In the genomic region with DNA sequence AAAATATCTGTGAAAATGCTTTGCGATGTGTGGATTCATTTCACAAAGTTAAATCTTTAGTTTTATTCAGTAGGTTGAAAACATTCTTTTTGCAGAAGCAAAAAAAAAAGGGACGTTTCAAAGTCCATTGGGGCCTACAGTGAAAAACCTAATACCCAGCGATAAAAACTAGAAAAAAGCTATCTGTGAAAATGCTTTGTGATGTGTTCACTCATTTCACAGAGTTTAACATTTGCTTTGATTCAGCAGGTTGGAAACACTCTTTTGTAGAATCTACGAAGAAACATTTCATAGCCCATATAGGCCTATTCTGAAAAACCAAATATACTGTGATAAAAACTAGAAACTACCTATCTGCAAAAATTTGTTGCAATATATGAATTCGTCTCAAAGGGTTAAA, we compare ENCODE assay signal across 22 cellular contexts.
DNase-seq lines count a peak whose midpoint lies in the region; ATAC-seq, FAIRE-seq and TF ChIP-seq lines count a peak whose summit lies in the region.
"Had no signal": no experiment of that assay in that cellular context is flagged by ENCODE, and none has a peak within 500 bp of the region (broad histone marks: within the 10 kb centered on the region; RNA-seq: fewer than 3 reads in every experiment).

No MANE protein-coding gene starts in this region.

- no peaks in the 10 kb centered on the region for H3K9me2 ChIP-seq in OCI-LY7 (ENCODE audit: insufficient read depth, low read length)

- no peaks in the 10 kb centered on the region for H4K20me1 ChIP-seq in OCI-LY7 (ENCODE audit: insufficient read depth, low read length)
- no peaks in the 10 kb centered on the region for H4K20me1 ChIP-seq in K562 (replicated peaks; ENCODE audit: control insufficient read depth, insufficient read depth, low read length)
- H4K20me1 ChIP-seq: BLaER1 treated with 17β-estradiol and CSF1 and Interleukin-3, amounts not matched to agents 10 nM and 100 nM had no signal

- H3K36me3 ChIP-seq in OCI-LY7 (ENCODE audit: insufficient read depth, low read length) (no peaks in the 10 kb centered on the region; the same call in 1 of the 2 replicates), K562 (ENCODE audit: control insufficient read depth, insufficient read depth, low read length) (no peaks in the 10 kb centered on the region)
- H3K36me3 ChIP-seq: BLaER1 treated with 17β-estradiol and CSF1 and Interleukin-3, amounts not matched to agents 10 nM and 100 nM had no signal

- DNase-seq in DMS53 (lab: John Stamatoyannopoulos, UW) (peak; percentile 40), DMS53 treated with DMSO at 0.1 percent for 48 hours (lab: John Stamatoyannopoulos, UW; ENCODE audit: unreplicated experiment) (no peak), OCI-LY7 (ENCODE audit: low spot score) (peak; percentile 6), K562 (ENCODE audit: extremely low read depth in 1 of 4, low spot score in 3 of 4) (no peak), T-helper 9 cell (no peak), kidney glomerular epithelial cell (lab: John Stamatoyannopoulos, UW) (no peak), NCI-H82 treated with DMSO at 0.1 percent for 48 hours (lab: John Stamatoyannopoulos, UW; ENCODE audit: unreplicated experiment) (no peak)
- DNase-seq: AML-193; Caco-2; Calu3; CD4-positive, alpha-beta T cell; CD8-positive, alpha-beta T cell; DMS79 treated with DMSO at 0.1 percent for 48 hours; GF-D8 had no signal

- intact Hi-C loops in OCI-LY7 (cut with micrococcal nuclease; ENCODE audit: unreplicated experiment) = no loop called here
- intact Hi-C loops in K562 (cut with micrococcal nuclease) = no loop called here

- H2AFZ ChIP-seq in OCI-LY7 (ENCODE audit: low read length) (no peak overlapping the region), K562 (ENCODE audit: low read depth, low read length) (no peak overlapping the region)

- POLR2A ChIA-PET in OCI-LY7 (lab: Charles Lee) (no interaction called here), K562 (lab: Yijun Ruan, JAX) (no interaction called here)

- no peaks in the 10 kb centered on the region for H3K27me3 ChIP-seq in K562 (ENCODE audit: control insufficient read depth in 2 of 2, insufficient read depth in 2 of 2, low read length in 2 of 2)
- H3K27me3 ChIP-seq: BLaER1 treated with 17β-estradiol and CSF1 and Interleukin-3, amounts not matched to agents 10 nM and 100 nM had no signal

- peaks cover 41% of the 10 kb centered on the region; the same call in 1 of the 2 replicates for H3K9me3 ChIP-seq in OCI-LY7 (ENCODE audit: low read length)
- H3K9me3 ChIP-seq in K562 (replicated peaks; ENCODE audit: control insufficient read depth, insufficient read depth, low read depth, low read length) = no peaks in the 10 kb centered on the region
- H3K9me3 ChIP-seq: A549 had no signal

- no peak for FAIRE-seq in K562 (lab: Jason Lieb, UNC)
- FAIRE-seq: A549, D721Med, G401.6, GM12891, GM19239 had no signal

- no peak for TF ChIP-seq EP300 in K562 (IDR thresholded peaks at IDR 0.05; ENCODE audit: low read length)

- CTCF ChIA-PET in OCI-LY7 (lab: Charles Lee; ENCODE audit: unreplicated experiment) = no interaction called here
- CTCF ChIA-PET in K562 (lab: Yijun Ruan, JAX; ENCODE audit: low intra/inter-chr PET ratio) = no interaction called here

- TF ChIP-seq CTCF in OCI-LY7 (conservative IDR thresholded peaks at IDR 0.05; ENCODE audit: low read length) = no peak
- TF ChIP-seq CTCF in K562 (IDR thresholded peaks at IDR 0.05 in 2 of 3, conservative IDR thresholded peaks at IDR 0.05 in 1 of 3; ENCODE audit: insufficient read depth in 2 of 3, low read depth in 1 of 3, low read length in 3 of 3) = no peak

- no peaks in the 10 kb centered on the region for H3K9me1 ChIP-seq in K562 (ENCODE audit: control insufficient read depth, insufficient read depth, low read length)

- TF ChIP-seq POLR2A in K562 (conservative IDR thresholded peaks at IDR 0.05) = no peak

- H3K79me2 ChIP-seq in OCI-LY7 (ENCODE audit: insufficient read depth, low read depth, low read length) (no peaks in the 10 kb centered on the region), K562 (ENCODE audit: control insufficient read depth, insufficient read depth, low read length) (no peaks in the 10 kb centered on the region)

- no peak for ATAC-seq in K562
- ATAC-seq: A549; CD8-positive, alpha-beta T cell had no signal

- no peak overlapping the region for H3K9ac ChIP-seq in K562 (ENCODE audit: insufficient read depth in 1 of 2, low read depth in 2 of 2, low read length in 2 of 2)
- H3K9ac ChIP-seq: BLaER1 treated with 17β-estradiol and CSF1 and Interleukin-3, amounts not matched to agents 10 nM and 100 nM had no signal

- 19% methylated on average over 5 of the region's 5 CpGs for WGBS in K562 (ENCODE audit: insufficient coverage, low coverage, missing lambda C conversion rate)

- BruUV-seq in OCI-LY7 (replicated peaks; lab: Mats Ljungman, UMichigan) (no TSS peak), K562 (replicated peaks; lab: Mats Ljungman, UMichigan) (no TSS peak)

- in situ Hi-C loops in K562 (cut with MboI) = no loop called here

- no peak overlapping the region for H3K4me3 ChIP-seq in OCI-LY7 (ENCODE audit: low read depth, low read length, poor library complexity, severe bottlenecking)
- no peak overlapping the region for H3K4me3 ChIP-seq in K562
- H3K4me3 ChIP-seq: A549; BLaER1 treated with 17β-estradiol and CSF1 and Interleukin-3, amounts not matched to agents 10 nM and 100 nM had no signal

- H3K4me1 ChIP-seq in OCI-LY7 (ENCODE audit: insufficient read depth, low read length, poor library complexity, severe bottlenecking) = peaks cover 8% of the 10 kb centered on the region
- H3K4me1 ChIP-seq in K562 (replicated peaks in 1 of 2; ENCODE audit: control insufficient read depth in 2 of 2, insufficient read depth in 2 of 2, low read length in 2 of 2) = no peaks in the 10 kb centered on the region
- H3K4me1 ChIP-seq: A549; BLaER1 treated with 17β-estradiol and CSF1 and Interleukin-3, amounts not matched to agents 10 nM and 100 nM; Caco-2 had no signal

- no peak for TF ChIP-seq RAD21 in K562 (CRISPR knock-in tag; conservative IDR thresholded peaks at IDR 0.05 in 1 of 2, IDR thresholded peaks at IDR 0.05 in 1 of 2)

- H3K27ac ChIP-seq in OCI-LY7 (ENCODE audit: low read depth, low read length, poor library complexity, severe bottlenecking) (no peak overlapping the region), K562 (ENCODE audit: extremely low read depth, low read depth, low read length) (no peak overlapping the region)
- H3K27ac ChIP-seq: 22Rv1; A549; BLaER1 treated with 17β-estradiol and CSF1 and Interleukin-3, amounts not matched to agents 10 nM and 100 nM; C4-2B had no signal

- no peak overlapping the region for H3K4me2 ChIP-seq in OCI-LY7 (ENCODE audit: low read length)
- H3K4me2 ChIP-seq in K562 (ENCODE audit: insufficient read depth, low read length) = no peak overlapping the region
- H3K4me2 ChIP-seq: A549; BLaER1 treated with 17β-estradiol and CSF1 and Interleukin-3, amounts not matched to agents 10 nM and 100 nM had no signal

TF ChIP-seq in K562, 482 proteins besides CTCF, POLR2A, EP300 and RAD21:
- TF ChIP-seq NCOA6 (IDR thresholded peaks at IDR 0.05) (no peak), NRF1 (conservative IDR thresholded peaks at IDR 0.05 in 1 of 2, IDR thresholded peaks at IDR 0.05 in 1 of 2) (no peak), TCF7L2 (IDR thresholded peaks at IDR 0.05; ENCODE audit: low read depth, low read length) (no peak), HDAC1 (IDR thresholded peaks at IDR 0.05) (0 out of 4 replicates have a peak, but pooled peaks of 1 of the 2 experiments have one; percentile 62), CBX3 (IDR thresholded peaks at IDR 0.05; ENCODE audit: borderline replicate concordance in 1 of 2, low read length in 2 of 2) (0 out of 3 replicates have a peak, but pooled peaks of 1 of the 2 experiments have one; percentile 36), SNIP1 (IDR thresholded peaks at IDR 0.05; ENCODE audit: low read depth) (no peak), CHD4 (IDR thresholded peaks at IDR 0.05; ENCODE audit: insufficient read depth, insufficient replicate concordance, low read depth, low read length, poor library complexity, severe bottlenecking) (no peak)
- TF ChIP-seq, protein P1, sequence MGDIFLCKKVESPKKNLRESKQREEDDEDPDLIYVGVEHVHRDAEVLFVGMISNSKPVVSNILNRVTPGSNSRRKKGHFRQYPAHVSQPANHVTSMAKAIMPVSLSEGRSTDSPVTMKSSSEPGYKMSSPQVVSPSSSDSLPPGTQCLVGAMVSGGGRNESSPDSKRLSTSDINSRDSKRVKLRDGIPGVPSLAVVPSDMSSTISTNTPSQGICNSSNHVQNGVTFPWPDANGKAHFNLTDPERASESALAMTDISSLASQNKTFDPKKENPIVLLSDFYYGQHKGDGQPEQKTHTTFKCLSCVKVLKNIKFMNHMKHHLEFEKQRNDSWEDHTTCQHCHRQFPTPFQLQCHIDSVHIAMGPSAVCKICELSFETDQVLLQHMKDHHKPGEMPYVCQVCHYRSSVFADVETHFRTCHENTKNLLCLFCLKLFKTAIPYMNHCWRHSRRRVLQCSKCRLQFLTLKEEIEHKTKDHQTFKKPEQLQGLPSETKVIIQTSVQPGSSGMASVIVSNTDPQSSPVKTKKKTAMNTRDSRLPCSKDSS (IDR thresholded peaks at IDR 0.05; ENCODE audit: low read depth, partially characterized antibody) = peak; percentile 34

Comparison
In these comparisons a context has a peak if more than half of its experiments do, and no peak if none do; other contexts are left out.
1. DNase-seq: peak in DMS53 (single experiment) and OCI-LY7 (single experiment); none in DMS53 treated with DMSO at 0.1 percent for 48 hours (single experiment), K562 (0 of 4), T-helper 9 cell (single experiment), kidney glomerular epithelial cell (single experiment) and NCI-H82 treated with DMSO at 0.1 percent for 48 hours (single experiment).